Comparison of ENCODE assay signal across 22 cellular contexts in the genomic region with DNA sequence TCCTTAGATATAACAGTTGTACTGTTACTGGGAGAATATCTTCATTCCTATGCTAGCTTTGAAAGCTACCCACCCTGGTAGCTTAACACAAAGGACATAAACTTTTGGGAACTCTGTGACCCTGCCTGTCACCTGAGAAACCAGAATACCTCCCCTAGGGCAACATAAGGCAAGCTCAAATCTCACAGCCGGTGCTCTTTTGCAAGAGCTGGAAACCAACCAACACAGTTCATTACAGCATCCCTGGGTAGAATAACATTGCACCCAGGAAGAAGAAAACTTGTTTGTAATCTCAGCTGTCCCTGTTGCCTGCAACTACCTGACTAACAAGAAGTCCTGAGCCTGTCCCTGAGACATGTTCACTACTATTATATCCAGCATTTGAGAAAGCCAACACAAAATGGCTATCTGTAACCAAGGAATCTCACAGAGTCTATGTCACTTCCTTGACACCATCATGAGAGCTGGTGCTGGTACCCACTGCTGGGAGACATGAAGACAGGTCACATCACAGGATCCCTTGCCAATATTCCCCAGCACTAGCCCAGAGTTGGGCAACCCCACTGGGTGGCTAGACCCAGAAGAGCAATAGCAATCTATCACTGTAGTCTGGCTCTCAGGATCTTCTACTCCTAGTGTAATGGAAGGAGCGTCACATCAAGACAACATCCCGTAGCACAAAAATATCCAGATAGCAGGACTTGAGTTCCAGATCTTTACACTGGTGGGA. TPM values are rescaled to one million over a fixed set of nuclear protein-coding genes. Genes with fewer than 3 reads are reported as not detected.
DNase-seq lines count a peak whose midpoint lies in the region; ATAC-seq, FAIRE-seq and TF ChIP-seq lines count a peak whose summit lies in the region.
"Had no signal": no experiment of that assay in that cellular context is flagged by ENCODE, and none has a peak within 500 bp of the region (broad histone marks: within the 10 kb centered on the region; RNA-seq: fewer than 3 reads in every experiment).

No MANE protein-coding gene starts in this region.

- no peaks in the 10 kb centered on the region for H4K20me1 ChIP-seq in mammary epithelial cell (ENCODE audit: insufficient read depth, low read length)

- H3K4me3 ChIP-seq in A549 (no peak overlapping the region), mammary epithelial cell (replicated peaks in 1 of 3; ENCODE audit: insufficient read depth in 1 of 3, low read depth in 2 of 3, low read length in 3 of 3) (no peak overlapping the region), fibroblast of pulmonary artery (replicated peaks; ENCODE audit: low read depth, low read length) (no peak overlapping the region)
- H3K4me3 ChIP-seq: GM23248, K562, SJSA1 had no signal

- TF ChIP-seq POLR2A in A549 (IDR thresholded peaks at IDR 0.05; ENCODE audit: low read length) = no peak

- CTCF ChIA-PET in A549 (lab: Yijun Ruan, JAX) (no interaction called here), mammary epithelial cell (lab: Charles Lee; ENCODE audit: low non-redundant PET) (no interaction called here)

- no peak for TF ChIP-seq RAD21 in A549 (conservative IDR thresholded peaks at IDR 0.05 in 1 of 2, IDR thresholded peaks at IDR 0.05 in 1 of 2)

- TF ChIP-seq EP300 in A549 (IDR thresholded peaks at IDR 0.05) = no peak

- no peak overlapping the region for H2AFZ ChIP-seq in mammary epithelial cell (ENCODE audit: low read depth, low read length)
- H2AFZ ChIP-seq: GM23248 had no signal

- H3K4me1 ChIP-seq in A549 (no peaks in the 10 kb centered on the region), mammary epithelial cell (ENCODE audit: insufficient read depth, low read length) (no peaks in the 10 kb centered on the region)
- H3K4me1 ChIP-seq: SJSA1 had no signal

- H3K27ac ChIP-seq in A549 (no peak overlapping the region), mammary epithelial cell (ENCODE audit: insufficient read depth, low read depth, low read length) (no peak overlapping the region)
- H3K27ac ChIP-seq: GM23248, SJSA1 had no signal

- peak; percentile 36 for FAIRE-seq in A549 (lab: Jason Lieb, UNC)
- FAIRE-seq: GM12891, K562 had no signal

- dilution Hi-C loops in mammary epithelial cell (cut with HindIII; ENCODE audit: low sequenced_read_pairs) = no loop called here

- H3K36me3 ChIP-seq in mammary epithelial cell (ENCODE audit: insufficient read depth, low read length) = no peaks in the 10 kb centered on the region
- H3K36me3 ChIP-seq: SJSA1 had no signal

- TF ChIP-seq CTCF in A549 (IDR thresholded peaks at IDR 0.05) (no peak), mammary epithelial cell (conservative IDR thresholded peaks at IDR 0.05 in 1 of 2, IDR thresholded peaks at IDR 0.05 in 1 of 2; ENCODE audit: extremely low read depth in 1 of 2, insufficient read depth in 1 of 2, low read depth in 1 of 2, low read length in 2 of 2) (no peak), fibroblast of pulmonary artery (IDR thresholded peaks at IDR 0.05; ENCODE audit: low read length, missing control alignments) (no peak)

- H3K27me3 ChIP-seq in mammary epithelial cell (ENCODE audit: insufficient read depth, low read length) = no peaks in the 10 kb centered on the region
- H3K27me3 ChIP-seq: SJSA1 had no signal

- H3K79me2 ChIP-seq in mammary epithelial cell (ENCODE audit: insufficient read depth, low read length) = no peaks in the 10 kb centered on the region

- intact Hi-C loops in mammary epithelial cell (cut with micrococcal nuclease) = no loop called here

- BruUV-seq in mammary epithelial cell (replicated peaks; lab: Mats Ljungman, UMichigan) = no TSS peak

- H3K9me3 ChIP-seq in A549 = peaks cover 38% of the 10 kb centered on the region; the same call in 2 of the 3 replicates
- H3K9me3 ChIP-seq in mammary epithelial cell (replicated peaks; ENCODE audit: insufficient read depth, low read length) = no peaks in the 10 kb centered on the region
- H3K9me3 ChIP-seq: SJSA1 had no signal

- POLR2A ChIA-PET in A549 (lab: Yijun Ruan, JAX) = no interaction called here

- ATAC-seq in A549 = no peak
- ATAC-seq: K562, Right ventricle myocardium inferior had no signal

- in situ Hi-C loops in mammary epithelial cell (cut with MboI; ENCODE audit: low sequenced_read_pairs in 2 of 2) = no loop called here

- H3K4me2 ChIP-seq in A549 = no peak overlapping the region
- no peak overlapping the region for H3K4me2 ChIP-seq in mammary epithelial cell (ENCODE audit: insufficient read depth, low read depth, low read length)

- 83% methylated on average over 3 of the region's 3 CpGs for WGBS in A549 (ENCODE audit: missing lambda C conversion rate)
- WGBS in mammary epithelial cell (ENCODE audit: low coverage, missing lambda C conversion rate) = 67% methylated on average over 3 of the region's 3 CpGs

- DNase-seq in A549 (ENCODE audit: low read depth in 1 of 2, low spot score in 1 of 2) (no peak), mammary epithelial cell (peak; percentile 19), fibroblast of pulmonary artery (ENCODE audit: low read depth) (peak; percentile 4), renal cortical epithelial cell (ENCODE audit: low read depth) (peak; percentile 61), NOMO-1 treated with dmso at 0.1 percent for 144 hours (lab: John Stamatoyannopoulos, UW; ENCODE audit: unreplicated experiment) (no peak), AG08395 (ENCODE audit: low spot score) (no peak), nucleus accumbens (lab: John Stamatoyannopoulos, UW) (no peak)
- DNase-seq: CD4-positive, CD25-positive, alpha-beta regulatory T cell; GM23248; H9; HFFc6; NCI-H1105; NCI-H2029 treated with DMSO at 0.1 percent for 48 hours; NCI-H446; NCI-H526; OCI-M1 had no signal

- H3K9ac ChIP-seq in mammary epithelial cell (ENCODE audit: insufficient read depth, low read length) = no peak overlapping the region
- H3K9ac ChIP-seq: GM23248 had no signal

TF ChIP-seq in A549, 52 proteins besides CTCF, POLR2A, EP300 and RAD21:
- TF ChIP-seq RARB (CRISPR knock-in tag; IDR thresholded peaks at IDR 0.05) = no peak
- no peak for TF ChIP-seq MAX (IDR thresholded peaks at IDR 0.05)
- no peak for TF ChIP-seq HES2 (IDR thresholded peaks at IDR 0.05)

RNA-seq across cellular contexts. Expression of gene AKR1C3, which starts 31.3 kb away (rescaled TPM):
- polyA plus RNA-seq in A549 (2011; rRNA removed) (3,820 and 4,867 TPM in 2 replicates), A549 (2017; fragmentation: RNase III; extraction: RNeasy Plus Mini Kit Qiagen cat#74134 plus additional on column Dnase treatment) (1,744 to 2,157 TPM (median 1,998 TPM) in 3 replicates), mammary epithelial cell (54.6 TPM)
- 1,990 and 2,211 TPM in 2 replicates for polyA plus RNA-seq in A549 (2012; cell fraction: cytosol; rRNA removed)
- polyA plus RNA-seq in A549 (2012; cell fraction: nucleus; rRNA removed) = 1,508 and 2,046 TPM in 2 replicates
- polyA minus RNA-seq in A549 (2011; rRNA and poly(A)+ RNA removed) = 1,379 and 1,525 TPM in 2 replicates
- total RNA-seq in mammary epithelial cell (10 to 100 TPM; 18.8 to 50.7 TPM), renal cortical epithelial cell (69.8 and 71.9 TPM in 2 replicates)
- 55.8 TPM for polyA minus RNA-seq in mammary epithelial cell
- total RNA-seq: G401 had no signal

RNA-seq across cellular contexts. Expression of gene AKR1C8, which starts 59.5 kb away (rescaled TPM):
- polyA plus RNA-seq in A549 (2011; rRNA removed) = 0.52 and 0.62 TPM in 2 replicates
- polyA plus RNA-seq in A549 (2012; cell fraction: cytosol; rRNA removed) = 0.05 and 0.12 TPM in 2 replicates
- 0.36 and 0.47 TPM in 2 replicates for polyA plus RNA-seq in A549 (2012; cell fraction: nucleus; rRNA removed)
- polyA plus RNA-seq in A549 (2017; fragmentation: RNase III; extraction: RNeasy Plus Mini Kit Qiagen cat#74134 plus additional on column Dnase treatment) = 0.10 to 0.16 TPM (median 0.13 TPM) in 3 replicates
- 0.78 and 0.95 TPM in 2 replicates for polyA minus RNA-seq in A549 (2011; rRNA and poly(A)+ RNA removed)
- total RNA-seq in mammary epithelial cell = not detected
- polyA plus RNA-seq in mammary epithelial cell = not detected
- not detected for polyA minus RNA-seq in mammary epithelial cell
- total RNA-seq in renal cortical epithelial cell = 0.05 TPM in 1 of 2 replicates, not detected in the other
- total RNA-seq: G401, GM23248, H9, HFFc6, Right ventricle myocardium inferior had no signal
- polyA plus RNA-seq: BJ, GM23248 had no signal

Comparison
In these comparisons a context has a peak if more than half of its experiments do, and no peak if none do; other contexts are left out.
1. DNase-seq: peak in mammary epithelial cell (single experiment), fibroblast of pulmonary artery (single experiment) and renal cortical epithelial cell (single experiment); none in A549 (0 of 2), NOMO-1 treated with dmso at 0.1 percent for 144 hours (single experiment), AG08395 (single experiment) and nucleus accumbens (0 of 56).